Comparison of ENCODE assay signal across 8 cellular contexts in genomic region chr11:134124660-134125451, GRCh38. TPM values are rescaled to one million over a fixed set of nuclear protein-coding genes. Genes with fewer than 3 reads are reported as not detected.
DNase-seq lines count a peak whose midpoint lies in the region; ATAC-seq and TF ChIP-seq lines count a peak whose summit lies in the region.

No MANE protein-coding gene starts in this region.

- H3K9me3 Mint-ChIP-seq in CD4-positive, alpha-beta T cell = no peaks in the 10 kb centered on the region
- no peaks in the 10 kb centered on the region for H3K9me3 Mint-ChIP-seq in activated naive CD8-positive, alpha-beta T cell treated with anti-CD3 and anti-CD28 coated beads, Interleukin-2, amount 10 ng/mL, durations not matched to agents 7 days and 5 days
- peaks cover 0 to 4% (median 0%) of the 10 kb centered on the region in 5 donors for H3K9me3 Mint-ChIP-seq in CD8-positive, alpha-beta memory T cell

- H3K4me1 Mint-ChIP-seq in CD4-positive, alpha-beta T cell (ENCODE audit: low read depth) = peaks cover 18% of the 10 kb centered on the region
- H3K4me1 Mint-ChIP-seq in activated naive CD8-positive, alpha-beta T cell treated with anti-CD3 and anti-CD28 coated beads, Interleukin-2, amount 10 ng/mL, durations not matched to agents 7 days and 5 days = peaks cover 20% of the 10 kb centered on the region
- H3K4me1 Mint-ChIP-seq in CD8-positive, alpha-beta memory T cell = peaks cover 7 to 20% (median 7%) of the 10 kb centered on the region in 3 donors

- TF ChIP-seq CTCF in CD4-positive, alpha-beta T cell (IDR thresholded peaks at IDR 0.05) = no peak
- peak; percentile 33 for TF ChIP-seq CTCF in left ventricle myocardium inferior (IDR thresholded peaks at IDR 0.05; ENCODE audit: borderline replicate concordance)

- H3K27me3 ChIP-seq in CD4-positive, alpha-beta T cell (ENCODE audit: control insufficient read depth, insufficient read depth, low read length) = peaks cover 15% of the 10 kb centered on the region
- no peaks in the 10 kb centered on the region for H3K27me3 ChIP-seq in left ventricle myocardium inferior (ENCODE audit: low read depth)
- peaks cover 16% of the 10 kb centered on the region for H3K27me3 ChIP-seq in CD8-positive, alpha-beta memory T cell (ENCODE audit: insufficient read depth, low read length, poor library complexity, severe bottlenecking)

- POLR2A ChIA-PET in CD4-positive, alpha-beta T cell (lab: Charles Lee) = no interaction called here
- POLR2A ChIA-PET in activated naive CD8-positive, alpha-beta T cell treated with anti-CD3 and anti-CD28 coated beads, Interleukin-2, amount 10 ng/mL, durations not matched to agents 7 days and 5 days (lab: Charles Lee) = no interaction called here
- POLR2A ChIA-PET in CD8-positive, alpha-beta memory T cell (lab: Charles Lee) = no interaction called here

- no peaks in the 10 kb centered on the region for H3K36me3 ChIP-seq in left ventricle myocardium inferior
- no peaks in the 10 kb centered on the region for H3K36me3 ChIP-seq in CD8-positive, alpha-beta memory T cell (ENCODE audit: insufficient read depth, low read length)

- no peak overlapping the region for H3K27ac ChIP-seq in CD4-positive, alpha-beta T cell (ENCODE audit: low read depth, low read length)
- peak overlapping the region; percentile 92 for H3K27ac ChIP-seq in left ventricle myocardium inferior (replicated peaks)
- no peak overlapping the region for H3K27ac ChIP-seq in CD8-positive, alpha-beta memory T cell (ENCODE audit: low read depth, low read length)

- peak overlapping the region; percentile 5 for H3K4me3 Mint-ChIP-seq in CD4-positive, alpha-beta T cell
- H3K4me3 Mint-ChIP-seq in activated naive CD8-positive, alpha-beta T cell treated with anti-CD3 and anti-CD28 coated beads, Interleukin-2, amount 10 ng/mL, durations not matched to agents 7 days and 5 days = peak overlapping the region; percentile 67
- H3K4me3 Mint-ChIP-seq in CD8-positive, alpha-beta memory T cell = peak overlapping the region in 1 of 7 donors; percentile 11

- peak overlapping the region; percentile 71 for H3K4me3 ChIP-seq in left ventricle myocardium inferior
- no peak overlapping the region for H3K4me3 ChIP-seq in CD8-positive, alpha-beta memory T cell (ENCODE audit: low read length)

- peaks cover 43% of the 10 kb centered on the region for H3K27me3 Mint-ChIP-seq in CD4-positive, alpha-beta T cell
- H3K27me3 Mint-ChIP-seq in activated naive CD8-positive, alpha-beta T cell treated with anti-CD3 and anti-CD28 coated beads, Interleukin-2, amount 10 ng/mL, durations not matched to agents 7 days and 5 days = peaks cover 27% of the 10 kb centered on the region
- peaks cover 36 to 42% of the 10 kb centered on the region in 2 donors for H3K27me3 Mint-ChIP-seq in CD8-positive, alpha-beta memory T cell

- intact Hi-C loops in CD4-positive, alpha-beta T cell (cut with DNase I, micrococcal nuclease) = no loop called here
- intact Hi-C loops in left ventricle myocardium inferior (cut with micrococcal nuclease) = no loop called here
- intact Hi-C loops in posterior vena cava (cut with DNase I) = no loop called here

- ATAC-seq in CD4-positive, alpha-beta T cell (ENCODE audit: poor library complexity) = no peak
- ATAC-seq in activated naive CD8-positive, alpha-beta T cell treated with anti-CD3 and anti-CD28 coated beads, Interleukin-2, amount 10 ng/mL, durations not matched to agents 7 days and 5 days (ENCODE audit: low read depth) = peak; percentile 60
- no peak for ATAC-seq in GM21423 (IDR thresholded peaks at IDR 0.05; ENCODE audit: unreplicated experiment)
- ATAC-seq in activated CD4-positive, CD25-positive, alpha-beta regulatory T cell treated with anti-CD3 and anti-CD28 coated beads, Interleukin-2, amount 50 U/mL, for 24 hours = no peak

- no peaks in the 10 kb centered on the region for H3K9me3 ChIP-seq in CD4-positive, alpha-beta T cell (ENCODE audit: control insufficient read depth, low read length)
- no peaks in the 10 kb centered on the region for H3K9me3 ChIP-seq in left ventricle myocardium inferior (replicated peaks)
- H3K9me3 ChIP-seq in CD8-positive, alpha-beta memory T cell (ENCODE audit: low read length) = no peaks in the 10 kb centered on the region

- H3K27ac Mint-ChIP-seq in CD4-positive, alpha-beta T cell = no peak overlapping the region
- H3K27ac Mint-ChIP-seq in activated naive CD8-positive, alpha-beta T cell treated with anti-CD3 and anti-CD28 coated beads, Interleukin-2, amount 10 ng/mL, durations not matched to agents 7 days and 5 days = no peak overlapping the region
- no peak overlapping the region for H3K27ac Mint-ChIP-seq in CD8-positive, alpha-beta memory T cell

- CTCF ChIA-PET in CD4-positive, alpha-beta T cell (lab: Charles Lee) = no interaction called here
- CTCF ChIA-PET in CD8-positive, alpha-beta memory T cell (lab: Charles Lee) = interaction anchor here (1.0 kb wide), 1 partner anchor 14 kb away, joined by 3 read pairs; no protein-coding TSS in a partner anchor

- peak in 1 of 10 experiments; percentile 5 for DNase-seq in CD4-positive, alpha-beta T cell
- DNase-seq in activated naive CD8-positive, alpha-beta T cell treated with anti-CD3 and anti-CD28 coated beads, Interleukin-2, amount 10 ng/mL, durations not matched to agents 7 days and 5 days = peak; percentile 39
- DNase-seq in left ventricle myocardium inferior (peak; percentile 62), posterior vena cava (ENCODE audit: low spot score) (peak; percentile 84), NCI-H524 treated with DMSO at 0.1 percent for 48 hours (lab: John Stamatoyannopoulos, UW) (no peak)
- DNase-seq in CD8-positive, alpha-beta memory T cell = no peak

- H3K4me1 ChIP-seq in left ventricle myocardium inferior = peaks cover 71% of the 10 kb centered on the region
- no peaks in the 10 kb centered on the region for H3K4me1 ChIP-seq in CD8-positive, alpha-beta memory T cell (ENCODE audit: insufficient read depth, low read length)

- peaks cover 4% of the 10 kb centered on the region for H3K36me3 Mint-ChIP-seq in CD4-positive, alpha-beta T cell (ENCODE audit: low read depth)
- peaks cover 12% of the 10 kb centered on the region for H3K36me3 Mint-ChIP-seq in activated naive CD8-positive, alpha-beta T cell treated with anti-CD3 and anti-CD28 coated beads, Interleukin-2, amount 10 ng/mL, durations not matched to agents 7 days and 5 days
- peaks cover 2 to 34% (median 5%) of the 10 kb centered on the region in 3 donors for H3K36me3 Mint-ChIP-seq in CD8-positive, alpha-beta memory T cell

RNA-seq across cellular contexts. Expression of gene JAM3, which starts 56.0 kb away (rescaled TPM):
- total RNA-seq in CD4-positive, alpha-beta T cell = 10 to 100 TPM; 13.5 to 15.3 TPM
- 10 to 100 TPM; 21.1 to 23.7 TPM for total RNA-seq in activated naive CD8-positive, alpha-beta T cell treated with anti-CD3 and anti-CD28 coated beads, Interleukin-2, amount 10 ng/mL, durations not matched to agents 7 days and 5 days
- total RNA-seq in left ventricle myocardium inferior = 36.2 TPM
- 10 to 100 TPM; 86.6 to 92.2 TPM for total RNA-seq in posterior vena cava
- 10 to 100 TPM; 12.5 to 14.8 TPM for total RNA-seq in CD8-positive, alpha-beta memory T cell
- 4.9 TPM for polyA plus RNA-seq in CD8-positive, alpha-beta memory T cell

Comparison
In these comparisons a context has a peak if more than half of its experiments do, and no peak if none do; other contexts are left out.
1. DNase-seq: peak in activated naive CD8-positive, alpha-beta T cell treated with anti-CD3 and anti-CD28 coated beads, Interleukin-2, amount 10 ng/mL, durations not matched to agents 7 days and 5 days (single experiment), left ventricle myocardium inferior (single experiment) and posterior vena cava (single experiment); none in NCI-H524 treated with DMSO at 0.1 percent for 48 hours (single experiment) and CD8-positive, alpha-beta memory T cell (0 of 5).